ENCODE assay signal across 28 cellular contexts in genomic region chr6:102799051-102799450, GRCh38.
A peak's percentile ranks its signal among the peaks of the same experiment; 100 is the strongest.
DNase-seq lines count a peak whose midpoint lies in the region; ATAC-seq and TF ChIP-seq lines count a peak whose summit lies in the region.
"Had no signal": no experiment of that assay in that cellular context is flagged by ENCODE, and none has a peak within 500 bp of the region (broad histone marks: within the 10 kb centered on the region; RNA-seq: fewer than 3 reads in every experiment).

No MANE protein-coding gene starts in this region.

- H3K36me3 ChIP-seq in HUES6 (ENCODE audit: control insufficient read depth, insufficient read depth, low read length), result no peaks in the 10 kb centered on the region
- H3K36me3 ChIP-seq in hepatocyte (replicated peaks; ENCODE audit: insufficient read depth, low read depth), result no peaks in the 10 kb centered on the region
- H3K36me3 ChIP-seq in mesodermal cell (ENCODE audit: control insufficient read depth, insufficient read depth, low read length), result no peaks in the 10 kb centered on the region
- H3K36me3 ChIP-seq in testis (ENCODE audit: low read depth, missing control alignments), result no peaks in the 10 kb centered on the region
- H3K36me3 ChIP-seq in heart left ventricle, result no peaks in the 10 kb centered on the region
- no peaks in the 10 kb centered on the region for H3K36me3 ChIP-seq in right atrium auricular region

- intact Hi-C loops in testis (cut with DNase I; ENCODE audit: low total_unique reads), result no loop called here
- intact Hi-C loops in heart left ventricle (cut with DNase I), result no loop called here

- H3K27ac ChIP-seq in HUES6 (ENCODE audit: low read depth, low read length) (no peak overlapping the region), hepatocyte (no peak overlapping the region), mesodermal cell (ENCODE audit: low read depth, low read length, severe bottlenecking) (no peak overlapping the region), testis (no peak overlapping the region), heart left ventricle (no peak overlapping the region), right atrium auricular region (no peak overlapping the region)
- H3K27ac ChIP-seq: dorsolateral prefrontal cortex, HL-60, VCaP had no signal

- H3K4me3 ChIP-seq in HUES6 (ENCODE audit: low read depth, low read length) (peak overlapping the region; percentile 70), hepatocyte (no peak overlapping the region), mesodermal cell (ENCODE audit: extremely low read depth, insufficient read depth, low read length, poor library complexity, severe bottlenecking) (peak overlapping the region; percentile 20), testis (peak overlapping the region; percentile 1 to 23), heart left ventricle (no peak overlapping the region), right atrium auricular region (no peak overlapping the region)
- H3K4me3 ChIP-seq: dorsolateral prefrontal cortex had no signal

- H3K9ac ChIP-seq in HUES6 (ENCODE audit: low read length), result peak overlapping the region; percentile 18

- no peaks in the 10 kb centered on the region for H3K79me2 ChIP-seq in hepatocyte

- no peaks in the 10 kb centered on the region for H3K9me2 ChIP-seq in hepatocyte (replicated peaks; ENCODE audit: insufficient read depth)

- TF ChIP-seq POLR2A in testis (IDR thresholded peaks at IDR 0.05) (no peak), heart left ventricle (IDR thresholded peaks at IDR 0.05) (no peak)

- H3K9me3 ChIP-seq in HUES6 (ENCODE audit: control insufficient read depth, insufficient read depth, low read depth, low read length) (no peaks in the 10 kb centered on the region), hepatocyte (ENCODE audit: low read depth) (no peaks in the 10 kb centered on the region), mesodermal cell (ENCODE audit: control insufficient read depth, low read length) (no peaks in the 10 kb centered on the region), testis (no peaks in the 10 kb centered on the region), heart left ventricle (peaks cover 0 to 6% (median 0%) of the 10 kb centered on the region in 12 donors), right atrium auricular region (no peaks in the 10 kb centered on the region)

- no peaks in the 10 kb centered on the region for H4K20me1 ChIP-seq in hepatocyte (ENCODE audit: insufficient read depth, poor library complexity, severe bottlenecking)

- 82% methylated on average over 13 of the region's 13 CpGs for WGBS in hepatocyte (ENCODE audit: low lambda C conversion rate, missing lambda C conversion rate)
- WGBS in mesodermal cell (ENCODE audit: insufficient coverage in 2 of 2), 2 experiments, result 84% methylated on average over 9 of the region's 13 CpGs
- 28 to 42% methylated on average over 11 to 13 of the region's 13 CpGs for WGBS in testis, 2 donors
- WGBS in heart left ventricle, 4 donors, result 66 to 75% (median 67%) methylated on average over 13 of the region's 13 CpGs

- DNase-seq in hepatocyte (ENCODE audit: low spot score) (no peak), testis (peak; percentile 24), heart left ventricle (no peak), right atrium auricular region (ENCODE audit: low spot score) (no peak)
- DNase-seq: activated CD4-positive, alpha-beta T cell treated with anti-CD3 and anti-CD28 coated beads for 48 hours; amniotic stem cell; CD4-positive, alpha-beta memory T cell; DND-41; dorsolateral prefrontal cortex; GOT3; hippocampal formation; Karpas-422; kidney; left ventricle myocardium superior; midbrain; naive B cell; NCI-H146; NCI-H2107; NCI-H446; occipital lobe; SHP77 treated with DMSO at 0.1 percent for 48 hours; T-helper 9 cell had no signal

- H2AFZ ChIP-seq in hepatocyte, result peak overlapping the region; percentile 50

- 0 out of 2 replicates have a peak, but pooled peaks cover 3% of the 10 kb centered on the region for H3K4me1 ChIP-seq in HUES6 (ENCODE audit: control insufficient read depth, insufficient read depth, low read length)
- no peaks in the 10 kb centered on the region for H3K4me1 ChIP-seq in hepatocyte (ENCODE audit: insufficient read depth)
- H3K4me1 ChIP-seq in mesodermal cell (ENCODE audit: control insufficient read depth, insufficient read depth, low read length, poor library complexity, severe bottlenecking), result no peaks in the 10 kb centered on the region
- H3K4me1 ChIP-seq in testis, result peaks cover 4% of the 10 kb centered on the region
- no peaks in the 10 kb centered on the region for H3K4me1 ChIP-seq in heart left ventricle
- H3K4me1 ChIP-seq in right atrium auricular region, result no peaks in the 10 kb centered on the region

- TF ChIP-seq CTCF in hepatocyte (IDR thresholded peaks at IDR 0.05; ENCODE audit: poor library complexity), result no peak
- TF ChIP-seq CTCF in testis (IDR thresholded peaks at IDR 0.05), result no peak
- TF ChIP-seq CTCF in heart left ventricle (IDR thresholded peaks at IDR 0.05), result no peak
- TF ChIP-seq CTCF in right atrium auricular region (IDR thresholded peaks at IDR 0.05), result no peak

- no peaks in the 10 kb centered on the region for H3K27me3 ChIP-seq in HUES6 (ENCODE audit: control insufficient read depth, insufficient read depth, low read length)
- no peaks in the 10 kb centered on the region for H3K27me3 ChIP-seq in hepatocyte
- H3K27me3 ChIP-seq in testis, result no peaks in the 10 kb centered on the region
- no peaks in the 10 kb centered on the region for H3K27me3 ChIP-seq in heart left ventricle
- H3K27me3 ChIP-seq in right atrium auricular region, result no peaks in the 10 kb centered on the region

- peak overlapping the region; percentile 72 for H3K4me2 ChIP-seq in hepatocyte

- ATAC-seq in heart left ventricle (no peak), GM19463 (IDR thresholded peaks at IDR 0.05; ENCODE audit: unreplicated experiment) (no peak)
- ATAC-seq: left ventricle myocardium superior; stimulated activated memory B cell treated with anti-CD40 and anti-IgM and Interleukin-4, amounts not matched to agents 10 μg/mL and 1 μg/mL and 100 μg/mL, for 72 hours had no signal

Comparison
In these comparisons a context has a peak if more than half of its experiments do, and no peak if none do; other contexts are left out.
1. H3K4me3 ChIP-seq: peak in HUES6 (single experiment), mesodermal cell (single experiment) and testis (2 of 2); none in hepatocyte (single experiment), heart left ventricle (0 of 12) and right atrium auricular region (0 of 2).